8 cellular contexts compared by ENCODE assay signal in the genomic region with DNA sequence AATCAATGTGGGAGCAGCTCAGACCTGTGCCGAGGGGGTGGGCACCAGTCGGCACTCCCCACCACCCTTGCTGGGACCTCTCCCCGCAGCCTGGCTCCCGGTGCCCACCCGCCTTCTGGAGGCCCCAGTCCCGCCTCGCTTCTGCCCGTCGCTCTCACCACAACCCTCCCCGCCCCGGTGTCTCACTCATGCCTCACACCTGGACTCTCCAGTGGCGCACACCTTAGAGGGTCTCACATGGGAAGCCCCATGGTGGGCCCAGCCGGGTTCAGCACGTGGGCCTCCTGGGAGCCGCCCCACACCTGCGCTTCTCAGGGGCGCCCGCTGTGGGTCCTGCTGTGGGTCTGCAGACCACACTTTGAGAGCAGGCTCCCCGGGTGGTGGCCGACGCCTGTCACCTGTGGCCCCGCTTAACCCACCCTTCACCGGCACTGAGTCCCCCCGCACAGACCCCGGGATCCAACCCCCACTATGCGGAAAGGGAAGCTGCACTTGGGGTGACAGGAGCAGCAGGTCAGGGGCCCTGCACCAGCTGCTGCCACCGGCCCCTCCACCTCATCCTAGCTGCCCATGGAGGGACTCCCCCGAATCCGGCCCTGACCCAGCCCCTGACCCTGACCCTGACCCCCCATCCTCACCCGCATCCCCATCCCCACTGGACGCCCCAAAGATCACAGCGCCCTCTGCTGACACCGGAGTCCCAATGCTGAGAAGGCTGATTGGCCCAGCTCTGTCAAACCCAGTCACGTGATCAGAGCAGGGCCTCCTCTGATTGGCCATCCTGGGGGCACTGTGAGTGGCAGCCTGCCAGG. TPM values are rescaled to one million over a fixed set of nuclear protein-coding genes. Genes with fewer than 3 reads are reported as not detected.
DNase-seq lines count a peak whose midpoint lies in the region; ATAC-seq and TF ChIP-seq lines count a peak whose summit lies in the region.

No MANE protein-coding gene starts in this region.

- no peaks in the 10 kb centered on the region for H3K36me3 ChIP-seq in KMS-11 (ENCODE audit: insufficient read depth)
- H3K36me3 ChIP-seq in lower lobe of right lung: no peaks in the 10 kb centered on the region

- no peak overlapping the region for H3K9ac ChIP-seq in KMS-11

- H3K4me3 ChIP-seq in KMS-11 (IDR thresholded peaks at IDR 0.05; ENCODE audit: insufficient read depth, low read depth, low read length) (no peak overlapping the region), lower lobe of right lung (no peak overlapping the region)

- 0 out of 2 replicates have a peak, but pooled peaks have one; percentile 19 for TF ChIP-seq CTCF in KMS-11 (conservative IDR thresholded peaks at IDR 0.05; ENCODE audit: low read depth, low read length)
- TF ChIP-seq CTCF in lower lobe of right lung (IDR thresholded peaks at IDR 0.05): peak; percentile 37

- peaks cover 94% of the 10 kb centered on the region for H3K27me3 ChIP-seq in KMS-11 (ENCODE audit: insufficient read depth, low read depth)
- no peaks in the 10 kb centered on the region for H3K27me3 ChIP-seq in lower lobe of right lung (ENCODE audit: low read depth)

- DNase-seq in COLO668 (lab: John Stamatoyannopoulos, UW; ENCODE audit: unreplicated experiment): peak; percentile 28
- peak; percentile 39 for DNase-seq in activated T-cell treated with anti-CD3 and anti-CD28 coated beads, Interleukin-2, amount 50 U/mL, for 1 hour
- DNase-seq in lower lobe of right lung: no peak
- no peak for DNase-seq in middle frontal gyrus (ENCODE audit: extremely low spot score, low spot score)
- DNase-seq in NCI-H345 treated with DMSO at 0.1 percent for 48 hours (lab: John Stamatoyannopoulos, UW; ENCODE audit: unreplicated experiment): no peak

- no peak overlapping the region for H2AFZ ChIP-seq in KMS-11 (ENCODE audit: low read depth)

- H3K4me2 ChIP-seq in KMS-11: no peak overlapping the region

- no peaks in the 10 kb centered on the region for H3K9me3 ChIP-seq in lower lobe of right lung

- H3K27ac ChIP-seq in KMS-11 (no peak overlapping the region), lower lobe of right lung (no peak overlapping the region)

- H3K4me1 ChIP-seq in KMS-11 (ENCODE audit: low read depth, poor library complexity, severe bottlenecking) (peaks cover 29% of the 10 kb centered on the region), lower lobe of right lung (peaks cover 17% of the 10 kb centered on the region)

- no peaks in the 10 kb centered on the region for H3K79me2 ChIP-seq in KMS-11 (ENCODE audit: insufficient read depth, low read depth)

- no peaks in the 10 kb centered on the region for H4K20me1 ChIP-seq in KMS-11 (ENCODE audit: insufficient read depth)

- ATAC-seq in lower lobe of right lung: peak; percentile 9 to 27
- no peak for ATAC-seq in GM21367 (IDR thresholded peaks at IDR 0.05; ENCODE audit: unreplicated experiment)
- no peak for ATAC-seq in GM21576 (IDR thresholded peaks at IDR 0.05; ENCODE audit: unreplicated experiment)

- intact Hi-C loops in lower lobe of right lung (cut with DNase I): no loop called here

RNA-seq across cellular contexts. Expression of a gene that starts 27.4 kb away (rescaled TPM):
- total RNA-seq in lower lobe of right lung: 98.1 TPM

Comparison
In these comparisons a context has a peak if more than half of its experiments do, and no peak if none do; other contexts are left out.
1. DNase-seq: peak in COLO668 (single experiment) and activated T-cell treated with anti-CD3 and anti-CD28 coated beads, Interleukin-2, amount 50 U/mL, for 1 hour (single experiment); none in lower lobe of right lung (single experiment), middle frontal gyrus (single experiment) and NCI-H345 treated with DMSO at 0.1 percent for 48 hours (single experiment).
2. ATAC-seq: peak in lower lobe of right lung (2 of 2); none in GM21367 (single experiment) and GM21576 (single experiment).